Comparison of ENCODE assay signal across 17 cellular contexts in the genomic region with DNA sequence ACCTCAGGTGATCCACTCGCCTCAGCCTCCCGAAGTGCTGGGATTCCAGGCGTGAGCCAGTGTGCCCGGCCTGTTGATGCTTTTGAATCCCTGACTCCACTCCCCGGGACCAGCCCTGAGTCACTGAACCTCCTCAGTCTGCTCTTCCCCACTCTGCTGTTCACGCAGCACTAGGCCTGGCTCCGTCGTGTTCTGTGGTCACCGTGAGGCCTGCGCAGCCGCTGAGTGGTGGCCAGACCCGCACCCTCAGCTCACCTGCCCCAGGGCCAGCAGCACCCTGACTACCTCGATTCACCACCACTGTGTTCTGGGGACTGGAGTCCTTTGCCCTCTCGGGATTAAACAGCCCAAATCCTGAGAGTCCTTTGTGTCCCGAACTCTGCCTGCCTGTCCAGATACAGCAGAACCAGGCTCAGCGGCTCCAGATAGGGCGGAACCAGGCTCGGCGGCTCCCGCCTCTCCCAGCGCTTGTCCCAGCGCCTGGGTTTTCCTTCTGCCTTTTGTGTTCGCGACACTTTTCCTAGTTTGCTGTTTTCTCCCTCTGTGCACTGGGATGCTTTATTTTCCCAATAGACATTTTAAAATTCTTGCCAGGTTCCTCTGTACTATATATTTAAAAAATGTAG.
"Had no signal": no experiment of that assay in that cellular context is flagged by ENCODE, and none has a peak within 500 bp of the region (broad histone marks: within the 10 kb centered on the region; RNA-seq: fewer than 3 reads in every experiment).

No MANE protein-coding gene starts in this region.

- H3K9me3 Mint-ChIP-seq: activated B cell treated with CpG ODN at 0.5 μM for 24 hours; activated naive CD8-positive, alpha-beta T cell treated with anti-CD3 and anti-CD28 coated beads for 36 hours; activated T-helper 1 cell treated with anti-CD3 and anti-CD28 coated beads, Interleukin-12 subunit alpha, Interleukin-12 subunit beta, Interleukin-2, Interleukin-4 antibody, amounts not matched to agents 30 ng/mL and 10 ng/mL and 1 ng/mL, durations not matched to agents 14 hours and 24 hours and 36 hours; neural crest cell; T-cell; T-helper 2 cell treated with Interferon-gamma antibody and Interleukin-4, amounts not matched to agents 5 μg/mL and 100 μg/mL, for 36 hours had no signal

- H3K36me3 ChIP-seq: uterus had no signal

- H3K4me3 ChIP-seq: adrenal gland, body of pancreas, colonic mucosa, left ventricle myocardium inferior, right atrium auricular region, transverse colon, uterus had no signal

- DNase-seq: activated B cell treated with CpG ODN at 0.5 μM for 24 hours; activated CD4-positive, alpha-beta T cell treated with anti-CD3 and anti-CD28 coated beads for 36 hours; activated gamma-delta T cell treated with Interleukin-2 at 50 U/mL for 16 hours; activated naive CD8-positive, alpha-beta T cell treated with anti-CD3 and anti-CD28 coated beads for 36 hours; adrenal gland; body of pancreas; colonic mucosa; effector CD8-positive, alpha-beta T cell; left ventricle myocardium inferior; stimulated activated naive CD4-positive, alpha-beta T cell treated with Interleukin-2 at 50 U/mL for 16 hours; T-cell; transverse colon; uterus had no signal

- H3K27me3 ChIP-seq: adrenal gland, body of pancreas, colonic mucosa, right atrium auricular region, transverse colon, uterus had no signal

- H3K27me3 Mint-ChIP-seq: activated B cell treated with CpG ODN at 0.5 μM for 24 hours; activated CD4-positive, alpha-beta T cell treated with anti-CD3 and anti-CD28 coated beads for 36 hours; activated naive CD8-positive, alpha-beta T cell treated with anti-CD3 and anti-CD28 coated beads for 36 hours; T-cell had no signal

- H3K9me3 ChIP-seq: adrenal gland, body of pancreas, colonic mucosa, left ventricle myocardium inferior, right atrium auricular region, transverse colon, uterus had no signal

- H3K27ac ChIP-seq: adrenal gland, body of pancreas, colonic mucosa, left ventricle myocardium inferior, right atrium auricular region, transverse colon, uterus had no signal

- ATAC-seq: activated CD4-positive, alpha-beta T cell treated with anti-CD3 and anti-CD28 coated beads for 36 hours; body of pancreas; T-cell had no signal

- H3K4me1 Mint-ChIP-seq: activated B cell treated with CpG ODN at 0.5 μM for 24 hours; activated CD4-positive, alpha-beta T cell treated with anti-CD3 and anti-CD28 coated beads for 36 hours; activated naive CD8-positive, alpha-beta T cell treated with anti-CD3 and anti-CD28 coated beads for 36 hours; neural crest cell had no signal

- H3K4me3 Mint-ChIP-seq: activated B cell treated with CpG ODN at 0.5 μM for 24 hours; activated CD4-positive, alpha-beta T cell treated with anti-CD3 and anti-CD28 coated beads for 36 hours; activated naive CD8-positive, alpha-beta T cell treated with anti-CD3 and anti-CD28 coated beads for 36 hours; activated T-helper 1 cell treated with anti-CD3 and anti-CD28 coated beads, Interleukin-12 subunit alpha, Interleukin-12 subunit beta, Interleukin-2, Interleukin-4 antibody, amounts not matched to agents 30 ng/mL and 10 ng/mL and 1 ng/mL, durations not matched to agents 14 hours and 24 hours and 36 hours; neural crest cell; T-cell; T-helper 2 cell treated with Interferon-gamma antibody and Interleukin-4, amounts not matched to agents 5 μg/mL and 100 μg/mL, for 36 hours had no signal

- H3K4me1 ChIP-seq: adrenal gland, body of pancreas, colonic mucosa, left ventricle myocardium inferior, right atrium auricular region, transverse colon, uterus had no signal

- H3K27ac Mint-ChIP-seq: activated B cell treated with CpG ODN at 0.5 μM for 24 hours; activated CD4-positive, alpha-beta T cell treated with anti-CD3 and anti-CD28 coated beads for 36 hours; activated naive CD8-positive, alpha-beta T cell treated with anti-CD3 and anti-CD28 coated beads for 36 hours; activated T-helper 1 cell treated with anti-CD3 and anti-CD28 coated beads, Interleukin-12 subunit alpha, Interleukin-12 subunit beta, Interleukin-2, Interleukin-4 antibody, amounts not matched to agents 30 ng/mL and 10 ng/mL and 1 ng/mL, durations not matched to agents 14 hours and 24 hours and 36 hours; T-cell had no signal
